Comparison of ENCODE assay signal across 9 cellular contexts in genomic region chr10:22617516-22617915, GRCh38.
DNase-seq lines count a peak whose midpoint lies in the region; ATAC-seq and TF ChIP-seq lines count a peak whose summit lies in the region.
"Had no signal": no experiment of that assay in that cellular context is flagged by ENCODE, and none has a peak within 500 bp of the region (broad histone marks: within the 10 kb centered on the region; RNA-seq: fewer than 3 reads in every experiment).

No MANE protein-coding gene starts in this region.

- H3K4me3 Mint-ChIP-seq in brain, result no peak overlapping the region
- H3K4me3 Mint-ChIP-seq in neural crest cell, result peak overlapping the region; percentile 51

- H3K27me3 Mint-ChIP-seq in brain, result no peaks in the 10 kb centered on the region
- no peaks in the 10 kb centered on the region for H3K27me3 Mint-ChIP-seq in neural crest cell (ENCODE audit: low read depth)

- H3K9me3 Mint-ChIP-seq in brain (peaks cover 0 to 4% (median 0%) of the 10 kb centered on the region in 5 experiments), neural crest cell (no peaks in the 10 kb centered on the region)

- TF ChIP-seq CTCF in NB4 (IDR thresholded peaks at IDR 0.05; ENCODE audit: low read depth, low read length) (peak; percentile 26), brain (conservative IDR thresholded peaks at IDR 0.05) (no peak), neural crest cell (conservative IDR thresholded peaks at IDR 0.05) (no peak)

- H3K4me1 Mint-ChIP-seq in brain (peaks cover 70% of the 10 kb centered on the region), neural crest cell (peaks cover 66% of the 10 kb centered on the region)

- DNase-seq in GF-D8 (lab: John Stamatoyannopoulos, UW) (peak; percentile 45), NB4 (ENCODE audit: low read depth) (peak; percentile 57), neural crest cell (ENCODE audit: low read depth, low spot score) (no peak), HK-2 (ENCODE audit: unreplicated experiment) (no peak)
- DNase-seq in stimulated activated CD4-positive, alpha-beta T cell treated with anti-CD3 and anti-CD28 coated beads, Interleukin-12 subunit alpha, Interleukin-12 subunit beta, amount 100 ng/mL, for 4 hours, result no peak
- DNase-seq: body of pancreas, gastrocnemius medialis had no signal

- H3K4me3 ChIP-seq in NB4 (ENCODE audit: low read depth, low read length), result no peak overlapping the region
- H3K4me3 ChIP-seq: body of pancreas, gastrocnemius medialis had no signal

- H3K36me3 Mint-ChIP-seq in brain, result peaks cover 3% of the 10 kb centered on the region
- peaks cover 5% of the 10 kb centered on the region for H3K36me3 Mint-ChIP-seq in neural crest cell (ENCODE audit: low read depth)

- ATAC-seq in GM21825 (IDR thresholded peaks at IDR 0.05; ENCODE audit: unreplicated experiment), result no peak
- ATAC-seq: body of pancreas, gastrocnemius medialis had no signal

- no peak for TF ChIP-seq POLR2A in NB4 (IDR thresholded peaks at IDR 0.05; ENCODE audit: extremely low read depth, insufficient read length)

- H3K27ac Mint-ChIP-seq in brain (peak overlapping the region in 3 of 5 experiments; percentile 37 to 86 (median 58)), neural crest cell (ENCODE audit: unreplicated experiment) (peak overlapping the region; percentile 3)

Comparison
In these comparisons a context has a peak if more than half of its experiments do, and no peak if none do; other contexts are left out.
1. DNase-seq: peak in GF-D8 (single experiment) and NB4 (single experiment); none in neural crest cell (single experiment), stimulated activated CD4-positive, alpha-beta T cell treated with anti-CD3 and anti-CD28 coated beads, Interleukin-12 subunit alpha, Interleukin-12 subunit beta, amount 100 ng/mL, for 4 hours (single experiment) and HK-2 (single experiment).